8 cellular contexts compared by ENCODE assay signal in the genomic region with DNA sequence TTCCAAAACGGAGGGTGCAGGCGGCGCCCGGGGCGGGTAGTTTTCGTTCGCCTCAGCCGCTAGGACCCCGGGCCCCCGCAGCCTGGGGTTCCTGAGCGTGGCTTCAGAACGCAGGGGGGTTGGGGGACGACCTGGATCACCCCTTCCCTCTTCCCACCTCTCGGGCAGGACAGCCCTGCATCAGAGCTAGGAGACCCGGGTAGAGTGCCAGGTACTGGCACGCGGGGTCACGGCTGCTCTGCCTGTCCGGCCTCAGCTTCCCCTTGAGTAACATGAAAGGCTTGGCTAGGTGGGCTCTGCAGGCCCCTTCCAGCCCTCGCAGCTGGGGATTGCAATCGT.
DNase-seq lines count a peak whose midpoint lies in the region; ATAC-seq and TF ChIP-seq lines count a peak whose summit lies in the region.

No MANE protein-coding gene starts in this region.

- no peaks in the 10 kb centered on the region for H3K9me3 ChIP-seq in muscle layer of colon (ENCODE audit: low read length)

- peak overlapping the region; percentile 59 for H3K9ac ChIP-seq in muscle layer of colon (ENCODE audit: low read length)

- DNase-seq in AG09309 (ENCODE audit: low read depth) = no peak
- no peak for DNase-seq in choroid plexus epithelial cell (ENCODE audit: low read depth)
- no peak for DNase-seq in NCI-H2227 (lab: John Stamatoyannopoulos, UW; ENCODE audit: unreplicated experiment)
- no peak for DNase-seq in GM03348 (ENCODE audit: low spot score)
- DNase-seq in NOMO-1 (lab: John Stamatoyannopoulos, UW; ENCODE audit: unreplicated experiment in 2 of 2) = no peak

- no peaks in the 10 kb centered on the region for H3K27me3 ChIP-seq in muscle layer of colon (ENCODE audit: control insufficient read depth in 1 of 2, insufficient read depth in 2 of 2, low read length in 2 of 2)

- no peak for TF ChIP-seq RAD21 in Ishikawa (IDR thresholded peaks at IDR 0.05; ENCODE audit: low read depth)

- H3K27ac ChIP-seq in muscle layer of colon (ENCODE audit: low read depth, low read length) = peak overlapping the region; percentile 59

- H3K36me3 ChIP-seq in muscle layer of colon (ENCODE audit: insufficient read depth, low read length) = no peaks in the 10 kb centered on the region

- H3K4me3 ChIP-seq in AG09309 (ENCODE audit: control insufficient read depth, low read depth, low read length) (peak overlapping the region; percentile 94), choroid plexus epithelial cell (ENCODE audit: low read depth, low read length) (peak overlapping the region; percentile 94), muscle layer of colon (ENCODE audit: low read depth in 1 of 2, low read length in 2 of 2) (peak overlapping the region; percentile 63 to 91)

- TF ChIP-seq EP300 in Ishikawa (IDR thresholded peaks at IDR 0.05; ENCODE audit: borderline replicate concordance) = no peak

- no peak for TF ChIP-seq CTCF in AG09309 (IDR thresholded peaks at IDR 0.05; ENCODE audit: control insufficient read depth, insufficient read depth, low read depth, low read length, missing control alignments)
- no peak for TF ChIP-seq CTCF in choroid plexus epithelial cell (conservative IDR thresholded peaks at IDR 0.05; ENCODE audit: low read depth, low read length)

- peaks cover 13% of the 10 kb centered on the region for H3K4me1 ChIP-seq in muscle layer of colon (ENCODE audit: insufficient read depth, low read length)

- ATAC-seq in HG02981 (IDR thresholded peaks at IDR 0.05; ENCODE audit: unreplicated experiment) = no peak

TF ChIP-seq in Ishikawa, 13 proteins besides CTCF, POLR2A, EP300 and RAD21:
- TF ChIP-seq ZBTB7A (IDR thresholded peaks at IDR 0.05; ENCODE audit: low read depth) (0 out of 2 replicates have a peak, but pooled peaks have one; percentile 17), NFIC (IDR thresholded peaks at IDR 0.05) (no peak), YY1 (IDR thresholded peaks at IDR 0.05; ENCODE audit: low read depth) (no peak), TCF12 (IDR thresholded peaks at IDR 0.05; ENCODE audit: low read depth) (no peak)
- TF ChIP-seq, protein P1, sequence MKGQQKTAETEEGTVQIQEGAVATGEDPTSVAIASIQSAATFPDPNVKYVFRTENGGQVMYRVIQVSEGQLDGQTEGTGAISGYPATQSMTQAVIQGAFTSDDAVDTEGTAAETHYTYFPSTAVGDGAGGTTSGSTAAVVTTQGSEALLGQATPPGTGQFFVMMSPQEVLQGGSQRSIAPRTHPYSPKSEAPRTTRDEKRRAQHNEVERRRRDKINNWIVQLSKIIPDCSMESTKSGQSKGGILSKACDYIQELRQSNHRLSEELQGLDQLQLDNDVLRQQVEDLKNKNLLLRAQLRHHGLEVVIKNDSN (IDR thresholded peaks at IDR 0.05) = no peak
